ENCODE assay signal across 15 cellular contexts in the genomic region with DNA sequence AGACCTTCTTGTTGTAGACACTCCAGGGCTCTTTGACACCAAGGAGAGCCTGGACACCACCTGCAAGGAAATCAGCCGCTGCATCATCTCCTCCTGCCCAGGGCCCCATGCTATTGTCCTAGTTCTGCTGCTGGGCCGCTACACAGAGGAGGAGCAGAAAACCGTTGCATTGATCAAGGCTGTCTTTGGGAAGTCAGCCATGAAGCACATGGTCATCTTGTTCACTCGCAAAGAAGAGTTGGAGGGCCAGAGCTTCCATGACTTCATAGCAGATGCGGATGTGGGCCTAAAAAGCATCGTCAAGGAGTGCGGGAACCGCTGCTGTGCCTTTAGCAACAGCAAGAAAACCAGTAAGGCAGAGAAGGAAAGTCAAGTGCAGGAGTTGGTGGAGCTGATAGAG. TPM values are rescaled to one million over a fixed set of nuclear protein-coding genes. Genes with fewer than 3 reads are reported as not detected.
DNase-seq lines count a peak whose midpoint lies in the region; ATAC-seq and TF ChIP-seq lines count a peak whose summit lies in the region.
"Had no signal": no experiment of that assay in that cellular context is flagged by ENCODE, and none has a peak within 500 bp of the region (broad histone marks: within the 10 kb centered on the region; RNA-seq: fewer than 3 reads in every experiment).

No MANE protein-coding gene starts in this region.

- H3K27ac Mint-ChIP-seq in activated CD4-positive, alpha-beta memory T cell treated with anti-CD3 and anti-CD28 coated beads, Interleukin-2, amount 10 ng/mL, durations not matched to agents 7 days and 5 days, result peak overlapping the region; percentile 82

- CTCF ChIA-PET in IMR-90 (lab: Yijun Ruan, JAX), result no interaction called here
- CTCF ChIA-PET in activated CD4-positive, alpha-beta memory T cell treated with anti-CD3 and anti-CD28 coated beads, Interleukin-2, amount 10 ng/mL, durations not matched to agents 7 days and 5 days (lab: Charles Lee), result interaction anchor here (1.1 to 12.3 kb wide), 6 partner anchors 33 to 213 kb away, joined by 3 to 158 read pairs (median 4); a partner anchor contains a TSS

- H2AK5ac ChIP-seq in IMR-90 (ENCODE audit: low read depth, low read length), result no peak overlapping the region

- no peak overlapping the region for H4K5ac ChIP-seq in IMR-90 (ENCODE audit: low read depth, low read length)

- H3K36me3 Mint-ChIP-seq in activated CD4-positive, alpha-beta memory T cell treated with anti-CD3 and anti-CD28 coated beads, Interleukin-2, amount 10 ng/mL, durations not matched to agents 7 days and 5 days (ENCODE audit: low read depth), result peaks cover 90% of the 10 kb centered on the region

- H3K9me1 ChIP-seq in IMR-90 (ENCODE audit: insufficient read depth, low read length), result no peaks in the 10 kb centered on the region

- POLR2A ChIA-PET in IMR-90 (lab: Charles Lee; ENCODE audit: unreplicated experiment), result no interaction called here
- POLR2A ChIA-PET in activated CD4-positive, alpha-beta memory T cell treated with anti-CD3 and anti-CD28 coated beads, Interleukin-2, amount 10 ng/mL, durations not matched to agents 7 days and 5 days (lab: Charles Lee), result interaction anchor here (0.7 to 12.3 kb wide), 10 partner anchors 12 to 235 kb away, joined by 3 to 396 read pairs (median 13); a partner anchor contains a TSS

- no peak overlapping the region for H2BK5ac ChIP-seq in IMR-90 (ENCODE audit: low read depth, low read length, poor library complexity, severe bottlenecking)

- ATAC-seq in IMR-90 (ENCODE audit: low read depth), result no peak

- in situ Hi-C loops in IMR-90 (cut with MboI; ENCODE audit: low sequenced_read_pairs), result no loop called here

- H2BK15ac ChIP-seq in IMR-90 (ENCODE audit: low read depth, low read length), result no peak overlapping the region

- peaks cover 13% of the 10 kb centered on the region for H3K9me3 Mint-ChIP-seq in activated CD4-positive, alpha-beta memory T cell treated with anti-CD3 and anti-CD28 coated beads, Interleukin-2, amount 10 ng/mL, durations not matched to agents 7 days and 5 days

- TF ChIP-seq POLR2A in IMR-90 (IDR thresholded peaks at IDR 0.05; ENCODE audit: low read depth, low read length), result no peak

- no peak overlapping the region for H3K56ac ChIP-seq in IMR-90 (ENCODE audit: extremely low read depth, insufficient read depth, low read length)

- no peak for TF ChIP-seq CTCF in IMR-90 (conservative IDR thresholded peaks at IDR 0.05; ENCODE audit: low read depth, low read length)
- TF ChIP-seq CTCF in coronary artery (IDR thresholded peaks at IDR 0.05), result no peak

- no peak overlapping the region for H3K14ac ChIP-seq in IMR-90 (replicated peaks; ENCODE audit: low read depth, low read length)

- no peak overlapping the region for H2BK20ac ChIP-seq in IMR-90 (ENCODE audit: low read depth, low read length)

- no peaks in the 10 kb centered on the region for H3K36me3 ChIP-seq in IMR-90 (ENCODE audit: control insufficient read depth, insufficient read depth, low read length)
- H3K36me3 ChIP-seq: neutrophil had no signal

- H3K9ac ChIP-seq in IMR-90 (ENCODE audit: low read depth, low read length), result no peak overlapping the region

- H2AK9ac ChIP-seq in IMR-90 (replicated peaks; ENCODE audit: low read depth, low read length, poor library complexity), result peak overlapping the region; percentile 42

- no peak overlapping the region for H4K91ac ChIP-seq in IMR-90 (ENCODE audit: insufficient read depth, low read depth, low read length)

- peaks cover 38% of the 10 kb centered on the region for H3K4me1 Mint-ChIP-seq in activated CD4-positive, alpha-beta memory T cell treated with anti-CD3 and anti-CD28 coated beads, Interleukin-2, amount 10 ng/mL, durations not matched to agents 7 days and 5 days

- H3K9me3 ChIP-seq in IMR-90 (ENCODE audit: control insufficient read depth, insufficient read depth, low read length), result peaks cover 9% of the 10 kb centered on the region
- H3K9me3 ChIP-seq: neutrophil had no signal

- H3K27ac ChIP-seq in IMR-90 (ENCODE audit: insufficient read depth, low read length) (no peak overlapping the region), coronary artery (peak overlapping the region in 1 of 2 donors; percentile 34)
- H3K27ac ChIP-seq: neutrophil, RWPE1 had no signal

- no peak overlapping the region for H2BK120ac ChIP-seq in IMR-90 (ENCODE audit: low read depth, low read length)

- H3K18ac ChIP-seq in IMR-90 (ENCODE audit: low read depth, low read length), result no peak overlapping the region

- H4K8ac ChIP-seq in IMR-90 (ENCODE audit: low read depth in 2 of 2, low read length in 2 of 2), result no peak overlapping the region

- no peaks in the 10 kb centered on the region for H3K27me3 ChIP-seq in IMR-90 (ENCODE audit: control insufficient read depth, insufficient read depth, low read length)

- WGBS in IMR-90 (ENCODE audit: extremely low coverage in 2 of 2, insufficient read length in 1 of 2), 2 experiments, result 52% methylated on average over 5 of the region's 8 CpGs; no CpG with 5 or more reads in 1 of the 2 experiments

- H2AFZ ChIP-seq in IMR-90 (replicated peaks; ENCODE audit: low read length, poor library complexity), result no peak overlapping the region

- no peak overlapping the region for H3K4ac ChIP-seq in IMR-90 (ENCODE audit: low read depth, low read length)

- peak overlapping the region; percentile 100 for H3K4me3 Mint-ChIP-seq in activated CD4-positive, alpha-beta memory T cell treated with anti-CD3 and anti-CD28 coated beads, Interleukin-2, amount 10 ng/mL, durations not matched to agents 7 days and 5 days

- H4K20me1 ChIP-seq in IMR-90 (ENCODE audit: insufficient read depth, low read length), result no peaks in the 10 kb centered on the region

- no peak overlapping the region for H3K4me3 ChIP-seq in IMR-90 (ENCODE audit: insufficient read depth, low read depth, low read length)
- peak overlapping the region; percentile 44 for H3K4me3 ChIP-seq in coronary artery

- no peak overlapping the region for H3K23ac ChIP-seq in IMR-90 (ENCODE audit: low read depth, low read length)

- dilution Hi-C loops in IMR-90 (cut with HindIII; ENCODE audit: low sequenced_read_pairs, unreplicated experiment), result no loop called here

- TF ChIP-seq RAD21 in IMR-90 (IDR thresholded peaks at IDR 0.05; ENCODE audit: low read length), result no peak

- intact Hi-C loops in IMR-90 (cut with micrococcal nuclease), result no loop called here

- no peak overlapping the region for H3K4me2 ChIP-seq in IMR-90 (ENCODE audit: low read depth, low read length)

- no peaks in the 10 kb centered on the region for H3K79me1 ChIP-seq in IMR-90 (ENCODE audit: low read depth in 1 of 2, low read length in 2 of 2)

- no peaks in the 10 kb centered on the region for H3K27me3 Mint-ChIP-seq in activated CD4-positive, alpha-beta memory T cell treated with anti-CD3 and anti-CD28 coated beads, Interleukin-2, amount 10 ng/mL, durations not matched to agents 7 days and 5 days

- no TSS peak for BruUV-seq in IMR-90 (replicated peaks; lab: Mats Ljungman, UMichigan)

- H3K4me1 ChIP-seq in IMR-90 (ENCODE audit: control insufficient read depth, insufficient read depth, low read length), result no peaks in the 10 kb centered on the region

- no peak for DNase-seq in IMR-90
- DNase-seq in activated CD4-positive, alpha-beta memory T cell treated with anti-CD3 and anti-CD28 coated beads, Interleukin-2, amount 10 ng/mL, durations not matched to agents 7 days and 5 days, result peak; percentile 49
- DNase-seq in coronary artery (ENCODE audit: low spot score), result no peak
- peak; percentile 38 for DNase-seq in stimulated activated CD4-positive, alpha-beta T cell treated with anti-CD3 and anti-CD28 coated beads, Interleukin-4, amount 100 ng/mL, for 24 hours
- DNase-seq in GM19238 (ENCODE audit: insufficient read length, low spot score), result no peak
- no peak for DNase-seq in CD1c-positive myeloid dendritic cell (ENCODE audit: extremely low spot score)
- no peak for DNase-seq in NCI-H345 treated with DMSO at 0.1 percent for 48 hours (lab: John Stamatoyannopoulos, UW; ENCODE audit: unreplicated experiment)
- DNase-seq: amygdala, Calu3, foreskin melanocyte, NCI-H345 had no signal

TF ChIP-seq in IMR-90, 13 proteins besides CTCF, POLR2A, EP300 and RAD21:
- TF ChIP-seq CEBPB (IDR thresholded peaks at IDR 0.05; ENCODE audit: low read depth, low read length), result no peak
- no peak for TF ChIP-seq RCOR1 (IDR thresholded peaks at IDR 0.05; ENCODE audit: insufficient replicate concordance, low read length)
- TF ChIP-seq MXI1 (IDR thresholded peaks at IDR 0.05; ENCODE audit: borderline replicate concordance, low read depth, low read length), result no peak
- TF ChIP-seq, protein P1, sequence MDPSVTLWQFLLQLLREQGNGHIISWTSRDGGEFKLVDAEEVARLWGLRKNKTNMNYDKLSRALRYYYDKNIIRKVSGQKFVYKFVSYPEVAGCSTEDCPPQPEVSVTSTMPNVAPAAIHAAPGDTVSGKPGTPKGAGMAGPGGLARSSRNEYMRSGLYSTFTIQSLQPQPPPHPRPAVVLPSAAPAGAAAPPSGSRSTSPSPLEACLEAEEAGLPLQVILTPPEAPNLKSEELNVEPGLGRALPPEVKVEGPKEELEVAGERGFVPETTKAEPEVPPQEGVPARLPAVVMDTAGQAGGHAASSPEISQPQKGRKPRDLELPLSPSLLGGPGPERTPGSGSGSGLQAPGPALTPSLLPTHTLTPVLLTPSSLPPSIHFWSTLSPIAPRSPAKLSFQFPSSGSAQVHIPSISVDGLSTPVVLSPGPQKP (IDR thresholded peaks at IDR 0.05; ENCODE audit: borderline replicate concordance, low read depth, low read length), result no peak
- TF ChIP-seq NFE2L2 (IDR thresholded peaks at IDR 0.05; ENCODE audit: low read depth, low read length), result no peak

RNA-seq across cellular contexts. Expression of a gene that starts 5.5 kb away (rescaled TPM):
- total RNA-seq in IMR-90 (2012; rRNA removed), result not detected in 2 replicates
- polyA plus RNA-seq in IMR-90 (2012; rRNA removed), result not detected in 2 replicates
- not detected in 2 replicates for polyA plus RNA-seq in IMR-90 (2012; cell fraction: cytosol; rRNA removed)
- polyA plus RNA-seq in IMR-90 (2012; cell fraction: nucleus; rRNA removed; ENCODE audit: low replicate concordance), result not detected in 2 replicates
- 100 to 1,000 TPM; 169 to 171 TPM for total RNA-seq in activated CD4-positive, alpha-beta memory T cell treated with anti-CD3 and anti-CD28 coated beads, Interleukin-2, amount 10 ng/mL, durations not matched to agents 7 days and 5 days
- total RNA-seq: Calu3, H4, kidney epithelial cell had no signal

RNA-seq across cellular contexts. Expression of a gene that starts 47.0 kb away (rescaled TPM):
- not detected in 2 replicates for total RNA-seq in IMR-90 (2012; rRNA removed)
- not detected in 2 replicates for polyA plus RNA-seq in IMR-90 (2012; rRNA removed)
- polyA plus RNA-seq in IMR-90 (2012; cell fraction: cytosol; rRNA removed), result not detected in 2 replicates
- polyA plus RNA-seq in IMR-90 (2012; cell fraction: nucleus; rRNA removed; ENCODE audit: low replicate concordance), result not detected in 2 replicates
- total RNA-seq in activated CD4-positive, alpha-beta memory T cell treated with anti-CD3 and anti-CD28 coated beads, Interleukin-2, amount 10 ng/mL, durations not matched to agents 7 days and 5 days, result 100 to 1,000 TPM; 277 to 282 TPM
- total RNA-seq: Calu3 had no signal

Comparison
In these comparisons a context has a peak if more than half of its experiments do, and no peak if none do; other contexts are left out.
1. DNase-seq: peak in activated CD4-positive, alpha-beta memory T cell treated with anti-CD3 and anti-CD28 coated beads, Interleukin-2, amount 10 ng/mL, durations not matched to agents 7 days and 5 days (single experiment) and stimulated activated CD4-positive, alpha-beta T cell treated with anti-CD3 and anti-CD28 coated beads, Interleukin-4, amount 100 ng/mL, for 24 hours (single experiment); none in IMR-90 (single experiment), coronary artery (single experiment), GM19238 (single experiment), CD1c-positive myeloid dendritic cell (single experiment) and NCI-H345 treated with DMSO at 0.1 percent for 48 hours (single experiment).
2. RNA of a gene that starts 5.5 kb away (total RNA-seq): 169 to 171 TPM in activated CD4-positive, alpha-beta memory T cell treated with anti-CD3 and anti-CD28 coated beads, Interleukin-2, amount 10 ng/mL, durations not matched to agents 7 days and 5 days; not detected in IMR-90; every median in the first group is over 100 times any median in the second.
3. RNA of a gene that starts 47.0 kb away (total RNA-seq): 277 to 282 TPM in activated CD4-positive, alpha-beta memory T cell treated with anti-CD3 and anti-CD28 coated beads, Interleukin-2, amount 10 ng/mL, durations not matched to agents 7 days and 5 days; not detected in IMR-90; every median in the first group is over 100 times any median in the second.